In the genomic region with DNA sequence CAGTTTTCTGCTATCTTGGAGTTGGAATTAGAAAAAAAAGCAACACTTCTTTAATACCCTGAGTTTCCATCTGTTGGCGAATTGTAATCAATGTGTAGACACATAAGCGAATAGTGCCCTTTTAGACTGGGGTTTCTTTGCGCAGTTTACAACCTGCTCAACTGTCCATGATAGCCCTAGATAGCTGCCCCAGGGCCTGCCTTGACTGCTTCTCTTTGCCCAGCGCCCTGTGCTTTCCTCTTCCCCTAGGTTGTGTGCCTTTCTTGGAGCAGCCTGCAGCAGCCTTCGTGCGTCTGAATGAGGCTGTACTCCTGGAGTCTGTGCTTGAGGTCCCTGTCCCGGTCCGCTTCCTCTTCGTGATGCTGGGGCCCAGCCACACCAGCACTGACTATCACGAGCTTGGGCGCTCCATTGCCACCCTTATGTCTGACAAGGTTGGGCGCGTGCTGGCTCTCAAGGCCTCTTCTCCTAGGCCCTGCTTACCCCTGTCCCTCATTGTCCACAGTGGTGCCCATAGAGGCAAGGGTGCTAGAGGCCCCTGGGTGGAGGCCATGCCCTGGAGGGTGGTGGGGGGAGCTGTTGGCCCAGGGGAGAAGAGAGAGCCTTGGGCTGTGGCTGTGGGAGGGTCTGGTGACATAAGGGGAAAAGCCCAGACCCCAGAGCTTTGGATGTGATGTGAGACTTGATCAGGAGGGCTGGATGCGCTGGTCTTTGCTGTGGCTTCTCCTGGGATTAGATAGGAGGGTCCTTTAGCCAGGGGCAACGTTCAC, we compare ENCODE assay signal across 11 cellular contexts. TPM values are rescaled to one million over a fixed set of nuclear protein-coding genes. Genes with fewer than 3 reads are reported as not detected.
"Had no signal": no experiment of that assay in that cellular context is flagged by ENCODE, and none has a peak within 500 bp of the region (broad histone marks: within the 10 kb centered on the region; RNA-seq: fewer than 3 reads in every experiment).

No MANE protein-coding gene starts in this region.

- DNase-seq: activated CD4-positive, alpha-beta memory T cell treated with anti-CD3 and anti-CD28 coated beads, Interleukin-2, amount 10 ng/mL, durations not matched to agents 7 days and 5 days; activated CD4-positive, alpha-beta T cell treated with anti-CD3 and anti-CD28 coated beads for 36 hours; activated CD8-positive, alpha-beta memory T cell treated with anti-CD3 and anti-CD28 coated beads, Interleukin-2, amount 50 U/mL, for 4 hours; colonic mucosa; effector CD8-positive, alpha-beta T cell; mammary epithelial cell; T-cell had no signal

- H3K4me3 ChIP-seq: cardiac muscle cell, colonic mucosa, vagina had no signal

- ATAC-seq: activated CD4-positive, alpha-beta T cell treated with anti-CD3 and anti-CD28 coated beads for 36 hours; natural killer cell treated with Interleukin-12 subunit alpha and Interleukin-12 subunit beta and Interleukin-15 and Interleukin-18, amount 100 ng/mL, for 72 hours; T-cell had no signal

- H3K4me1 ChIP-seq: colonic mucosa, vagina had no signal

- H3K4me1 Mint-ChIP-seq: activated CD4-positive, alpha-beta memory T cell treated with anti-CD3 and anti-CD28 coated beads, Interleukin-2, amount 10 ng/mL, durations not matched to agents 7 days and 5 days; activated CD4-positive, alpha-beta T cell treated with anti-CD3 and anti-CD28 coated beads for 36 hours; T-cell had no signal

- H3K4me3 Mint-ChIP-seq: activated CD4-positive, alpha-beta memory T cell treated with anti-CD3 and anti-CD28 coated beads, Interleukin-2, amount 10 ng/mL, durations not matched to agents 7 days and 5 days; activated CD4-positive, alpha-beta T cell treated with anti-CD3 and anti-CD28 coated beads for 36 hours; natural killer cell treated with Interleukin-12 subunit alpha and Interleukin-12 subunit beta and Interleukin-15 and Interleukin-18, amount 100 ng/mL, for 72 hours; T-cell had no signal

- H3K27ac Mint-ChIP-seq: activated CD4-positive, alpha-beta memory T cell treated with anti-CD3 and anti-CD28 coated beads, Interleukin-2, amount 10 ng/mL, durations not matched to agents 7 days and 5 days; activated CD4-positive, alpha-beta T cell treated with anti-CD3 and anti-CD28 coated beads for 36 hours; natural killer cell treated with Interleukin-12 subunit alpha and Interleukin-12 subunit beta and Interleukin-15 and Interleukin-18, amount 100 ng/mL, for 72 hours; T-cell had no signal

- H3K27me3 ChIP-seq: cardiac muscle cell, colonic mucosa, vagina had no signal

- H3K36me3 ChIP-seq: colonic mucosa, vagina had no signal

- H3K27ac ChIP-seq: cardiac muscle cell, colonic mucosa, vagina, VCaP had no signal

- H3K9me3 ChIP-seq: colonic mucosa, vagina had no signal

- H3K9me3 Mint-ChIP-seq: activated CD4-positive, alpha-beta memory T cell treated with anti-CD3 and anti-CD28 coated beads, Interleukin-2, amount 10 ng/mL, durations not matched to agents 7 days and 5 days; natural killer cell treated with Interleukin-12 subunit alpha and Interleukin-12 subunit beta and Interleukin-15 and Interleukin-18, amount 100 ng/mL, for 72 hours; T-cell had no signal

- H3K36me3 Mint-ChIP-seq: natural killer cell treated with Interleukin-12 subunit alpha and Interleukin-12 subunit beta and Interleukin-15 and Interleukin-18, amount 100 ng/mL, for 72 hours; T-cell had no signal

- H3K27me3 Mint-ChIP-seq: activated CD4-positive, alpha-beta memory T cell treated with anti-CD3 and anti-CD28 coated beads, Interleukin-2, amount 10 ng/mL, durations not matched to agents 7 days and 5 days had no signal

RNA-seq across cellular contexts. Expression of a gene that starts 6.9 kb away (rescaled TPM):
- total RNA-seq: activated CD4-positive, alpha-beta memory T cell treated with anti-CD3 and anti-CD28 coated beads, Interleukin-2, amount 10 ng/mL, durations not matched to agents 7 days and 5 days; natural killer cell treated with Interleukin-12 subunit alpha and Interleukin-12 subunit beta and Interleukin-15 and Interleukin-18, amount 100 ng/mL, for 72 hours had no signal
